1 cellular context compared by ENCODE assay signal in the genomic region with DNA sequence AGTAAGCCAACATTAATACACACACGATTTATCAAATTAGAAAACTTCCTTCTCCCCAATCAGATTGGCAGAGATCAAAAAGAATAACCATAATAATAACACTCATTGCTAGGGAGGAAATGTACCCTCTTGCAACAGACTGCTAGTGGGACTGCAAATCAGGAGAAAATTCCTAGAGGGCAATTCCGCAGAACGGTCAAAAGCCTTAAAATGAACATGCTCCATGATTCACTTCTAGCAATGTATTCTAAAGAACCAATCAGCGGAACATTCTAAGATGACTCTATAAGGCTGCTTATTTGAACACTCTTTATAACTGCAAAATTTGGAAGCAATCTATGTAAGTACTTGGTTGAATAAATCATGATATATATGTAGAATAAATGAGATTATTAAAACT.
TF ChIP-seq lines count a peak whose summit lies in the region.

No MANE protein-coding gene starts in this region.

TF ChIP-seq in HepG2, 621 proteins besides CTCF, POLR2A, EP300 and RAD21 (continued from another document):
- TF ChIP-seq ZBTB46 (CRISPR knock-in tag; IDR thresholded peaks at IDR 0.05; ENCODE audit: borderline replicate concordance) = no peak
- TF ChIP-seq, protein P1, sequence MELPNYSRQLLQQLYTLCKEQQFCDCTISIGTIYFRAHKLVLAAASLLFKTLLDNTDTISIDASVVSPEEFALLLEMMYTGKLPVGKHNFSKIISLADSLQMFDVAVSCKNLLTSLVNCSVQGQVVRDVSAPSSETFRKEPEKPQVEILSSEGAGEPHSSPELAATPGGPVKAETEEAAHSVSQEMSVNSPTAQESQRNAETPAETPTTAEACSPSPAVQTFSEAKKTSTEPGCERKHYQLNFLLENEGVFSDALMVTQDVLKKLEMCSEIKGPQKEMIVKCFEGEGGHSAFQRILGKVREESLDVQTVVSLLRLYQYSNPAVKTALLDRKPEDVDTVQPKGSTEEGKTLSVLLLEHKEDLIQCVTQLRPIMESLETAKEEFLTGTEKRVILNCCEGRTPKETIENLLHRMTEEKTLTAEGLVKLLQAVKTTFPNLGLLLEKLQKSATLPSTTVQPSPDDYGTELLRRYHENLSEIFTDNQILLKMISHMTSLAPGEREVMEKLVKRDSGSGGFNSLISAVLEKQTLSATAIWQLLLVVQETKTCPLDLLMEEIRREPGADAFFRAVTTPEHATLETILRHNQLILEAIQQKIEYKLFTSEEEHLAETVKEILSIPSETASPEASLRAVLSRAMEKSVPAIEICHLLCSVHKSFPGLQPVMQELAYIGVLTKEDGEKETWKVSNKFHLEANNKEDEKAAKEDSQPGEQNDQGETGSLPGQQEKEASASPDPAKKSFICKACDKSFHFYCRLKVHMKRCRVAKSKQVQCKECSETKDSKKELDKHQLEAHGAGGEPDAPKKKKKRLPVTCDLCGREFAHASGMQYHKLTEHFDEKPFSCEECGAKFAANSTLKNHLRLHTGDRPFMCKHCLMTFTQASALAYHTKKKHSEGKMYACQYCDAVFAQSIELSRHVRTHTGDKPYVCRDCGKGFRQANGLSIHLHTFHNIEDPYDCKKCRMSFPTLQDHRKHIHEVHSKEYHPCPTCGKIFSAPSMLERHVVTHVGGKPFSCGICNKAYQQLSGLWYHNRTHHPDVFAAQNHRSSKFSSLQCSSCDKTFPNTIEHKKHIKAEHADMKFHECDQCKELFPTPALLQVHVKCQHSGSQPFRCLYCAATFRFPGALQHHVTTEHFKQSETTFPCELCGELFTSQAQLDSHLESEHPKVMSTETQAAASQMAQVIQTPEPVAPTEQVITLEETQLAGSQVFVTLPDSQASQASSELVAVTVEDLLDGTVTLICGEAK (IDR thresholded peaks at IDR 0.05) = no peak
- TF ChIP-seq, protein P1 (CRISPR knock-in tag; IDR thresholded peaks at IDR 0.05) = no peak
- no peak for TF ChIP-seq SAP130 (CRISPR knock-in tag; IDR thresholded peaks at IDR 0.05; ENCODE audit: low read depth)
- TF ChIP-seq MYC (CRISPR knock-in tag; IDR thresholded peaks at IDR 0.05; ENCODE audit: borderline replicate concordance) = no peak
- TF ChIP-seq ZNF280D (CRISPR knock-in tag; IDR thresholded peaks at IDR 0.05) = no peak
- no peak for TF ChIP-seq ZNF367 (CRISPR knock-in tag; IDR thresholded peaks at IDR 0.05; ENCODE audit: borderline replicate concordance)
- TF ChIP-seq GTF3A (CRISPR knock-in tag; conservative IDR thresholded peaks at IDR 0.05) = no peak
- no peak for TF ChIP-seq MAZ (IDR thresholded peaks at IDR 0.05; ENCODE audit: borderline replicate concordance, low read depth, low read length)
- TF ChIP-seq MAZ (CRISPR knock-in tag; IDR thresholded peaks at IDR 0.05; ENCODE audit: low read depth) = no peak
- TF ChIP-seq IRF1 (CRISPR knock-in tag; IDR thresholded peaks at IDR 0.05; ENCODE audit: low read depth) = no peak
- TF ChIP-seq ZFP36 (IDR thresholded peaks at IDR 0.05; ENCODE audit: borderline replicate concordance, low read depth, low read length, partially characterized antibody) = no peak
- TF ChIP-seq, protein P2, sequence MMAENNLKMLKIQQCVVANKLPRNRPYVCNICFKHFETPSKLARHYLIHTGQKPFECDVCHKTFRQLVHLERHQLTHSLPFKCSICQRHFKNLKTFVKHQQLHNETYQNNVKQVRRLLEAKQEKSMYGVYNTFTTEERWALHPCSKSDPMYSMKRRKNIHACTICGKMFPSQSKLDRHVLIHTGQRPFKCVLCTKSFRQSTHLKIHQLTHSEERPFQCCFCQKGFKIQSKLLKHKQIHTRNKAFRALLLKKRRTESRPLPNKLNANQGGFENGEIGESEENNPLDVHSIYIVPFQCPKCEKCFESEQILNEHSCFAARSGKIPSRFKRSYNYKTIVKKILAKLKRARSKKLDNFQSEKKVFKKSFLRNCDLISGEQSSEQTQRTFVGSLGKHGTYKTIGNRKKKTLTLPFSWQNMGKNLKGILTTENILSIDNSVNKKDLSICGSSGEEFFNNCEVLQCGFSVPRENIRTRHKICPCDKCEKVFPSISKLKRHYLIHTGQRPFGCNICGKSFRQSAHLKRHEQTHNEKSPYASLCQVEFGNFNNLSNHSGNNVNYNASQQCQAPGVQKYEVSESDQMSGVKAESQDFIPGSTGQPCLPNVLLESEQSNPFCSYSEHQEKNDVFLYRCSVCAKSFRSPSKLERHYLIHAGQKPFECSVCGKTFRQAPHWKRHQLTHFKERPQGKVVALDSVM (CRISPR knock-in tag; IDR thresholded peaks at IDR 0.05) = no peak
